8 cellular contexts compared by ENCODE assay signal in the genomic region with DNA sequence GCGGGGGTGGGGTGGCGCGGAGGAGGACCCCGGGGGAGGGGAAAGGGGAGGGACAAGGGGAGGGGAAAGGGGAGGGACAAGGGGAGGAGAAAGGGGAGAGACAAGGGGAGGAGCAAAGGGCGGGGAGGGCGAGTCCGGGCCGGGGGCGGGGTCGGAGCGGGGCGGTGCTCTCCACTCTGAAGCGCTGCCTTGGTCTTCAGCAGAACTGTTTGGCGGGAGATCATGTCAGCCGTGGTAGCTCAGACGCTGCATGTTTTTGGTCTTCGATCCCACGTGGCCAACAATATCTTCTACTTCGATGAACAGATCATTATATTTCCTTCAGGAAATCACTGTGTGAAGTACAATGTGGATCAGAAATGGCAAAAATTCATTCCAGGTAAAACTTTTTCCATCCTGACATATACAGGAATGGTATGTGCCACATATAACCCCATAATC. TPM values are rescaled to one million over a fixed set of nuclear protein-coding genes. Genes with fewer than 3 reads are reported as not detected.
DNase-seq lines count a peak whose midpoint lies in the region; ATAC-seq, FAIRE-seq and TF ChIP-seq lines count a peak whose summit lies in the region.

No MANE protein-coding gene starts in this region.

- H3K9me3 ChIP-seq in PC-9 (ENCODE audit: insufficient read depth, low read depth) (peaks cover 9% of the 10 kb centered on the region; the same call in 1 of the 2 replicates), neuronal stem cell (replicated peaks in 1 of 2; ENCODE audit: control insufficient read depth in 2 of 2, insufficient read depth in 1 of 2, low read depth in 1 of 2, low read length in 2 of 2) (no peaks in the 10 kb centered on the region)

- FAIRE-seq in frontal cortex (lab: Jason Lieb, UNC), result no peak

- no peak for TF ChIP-seq CTCF in PC-9 (conservative IDR thresholded peaks at IDR 0.05)

- peaks cover 41% of the 10 kb centered on the region for H3K79me2 ChIP-seq in PC-9 (ENCODE audit: low read depth)

- H2BK5ac ChIP-seq in neuronal stem cell (ENCODE audit: low read length), result no peak overlapping the region

- peak overlapping the region; percentile 90 for H3K4me2 ChIP-seq in PC-9
- peak overlapping the region; percentile 96 for H3K4me2 ChIP-seq in neuronal stem cell (ENCODE audit: insufficient read depth, low read length, poor library complexity, severe bottlenecking)

- POLR2A ChIA-PET in PC-9 (lab: Charles Lee; ENCODE audit: unreplicated experiment), result interaction anchor here (0.5 to 1.5 kb wide), 6 partner anchors 33 to 178 kb away, joined by 3 to 16 read pairs (median 6); no protein-coding TSS in a partner anchor

- H3K27ac ChIP-seq in PC-9 (no peak overlapping the region), neuronal stem cell (replicated peaks; ENCODE audit: low read length) (no peak overlapping the region)

- H3K9ac ChIP-seq in neuronal stem cell (ENCODE audit: low read depth, low read length, poor library complexity), result no peak overlapping the region

- BruUV-seq in PC-9 (replicated peaks; lab: Mats Ljungman, UMichigan), result no TSS peak

- H2BK120ac ChIP-seq in neuronal stem cell (ENCODE audit: low read depth, low read length), result no peak overlapping the region

- H3K27me3 ChIP-seq in PC-9 (ENCODE audit: insufficient read depth, low read depth), result no peaks in the 10 kb centered on the region
- H3K27me3 ChIP-seq in neuronal stem cell (ENCODE audit: control insufficient read depth in 3 of 3, insufficient read depth in 3 of 3, low read depth in 1 of 3, low read length in 3 of 3), result peaks cover 0 to 13% (median 0%) of the 10 kb centered on the region in 3 experiments

- peak; percentile 74 for DNase-seq in COR-L47 (lab: John Stamatoyannopoulos, UW)
- peak; percentile 84 for DNase-seq in KG1 (lab: John Stamatoyannopoulos, UW)
- DNase-seq in PC-9, result peak in 1 of 2 experiments; percentile 69
- DNase-seq in activated gamma-delta T cell treated with Interleukin-2 at 50 U/mL for 16 hours, result peak; percentile 85
- DNase-seq in frontal cortex (ENCODE audit: low spot score in 2 of 2), result peak; percentile 76 to 91
- DNase-seq in neuronal stem cell (ENCODE audit: low spot score), result peak; percentile 72
- peak; percentile 54 for DNase-seq in stromal cell of bone marrow (ENCODE audit: low read depth)

- H4K91ac ChIP-seq in neuronal stem cell (ENCODE audit: low read depth, low read length, poor library complexity), result no peak overlapping the region

- H3K18ac ChIP-seq in neuronal stem cell (ENCODE audit: low read length), result no peak overlapping the region

- peak; percentile 35 for ATAC-seq in GM21576 (IDR thresholded peaks at IDR 0.05; ENCODE audit: unreplicated experiment)

- WGBS in neuronal stem cell (ENCODE audit: extremely low coverage in 2 of 2, insufficient read length in 2 of 2, insufficient replicate concordance in 1 of 2), 2 donors, result no CpG with 5 or more reads among the region's 19 CpGs

- no peak overlapping the region for H2AK5ac ChIP-seq in neuronal stem cell (ENCODE audit: low read depth, low read length)

- no peak overlapping the region for H2BK15ac ChIP-seq in neuronal stem cell (ENCODE audit: low read length)

- CTCF ChIA-PET in PC-9 (lab: Charles Lee), result no interaction called here

- H2AFZ ChIP-seq in PC-9 (peak overlapping the region; percentile 97), neuronal stem cell (ENCODE audit: low read length) (peak overlapping the region; percentile 98)

- peaks cover 11% of the 10 kb centered on the region for H4K20me1 ChIP-seq in PC-9 (ENCODE audit: insufficient read depth)

- H2BK12ac ChIP-seq in neuronal stem cell (ENCODE audit: low read length), result no peak overlapping the region

- H3K36me3 ChIP-seq in PC-9 (ENCODE audit: low read depth), result peaks cover 31% of the 10 kb centered on the region
- peaks cover 10 to 35% of the 10 kb centered on the region in 2 donors for H3K36me3 ChIP-seq in neuronal stem cell (replicated peaks in 1 of 2; ENCODE audit: control insufficient read depth in 2 of 2, insufficient read depth in 2 of 2, low read length in 2 of 2)

- H3K23ac ChIP-seq in neuronal stem cell (ENCODE audit: low read depth, low read length, poor library complexity), result no peak overlapping the region

- H4K8ac ChIP-seq in neuronal stem cell (ENCODE audit: low read depth, low read length), result no peak overlapping the region

- no peaks in the 10 kb centered on the region for H3K9me2 ChIP-seq in PC-9 (ENCODE audit: insufficient read depth)

- no peak overlapping the region for H3K4ac ChIP-seq in neuronal stem cell (ENCODE audit: low read length)

- H3K79me1 ChIP-seq in neuronal stem cell (ENCODE audit: low read depth, low read length), result peaks cover 10% of the 10 kb centered on the region

- H3K4me3 ChIP-seq in PC-9 (peak overlapping the region; percentile 89), neuronal stem cell (ENCODE audit: low read length in 2 of 2) (peak overlapping the region; percentile 82 to 91)

- no peak overlapping the region for H3K14ac ChIP-seq in neuronal stem cell (ENCODE audit: low read length)

- H3F3A ChIP-seq in PC-9 (ENCODE audit: insufficient read depth, low read depth), result peaks cover 10% of the 10 kb centered on the region; the same call in 1 of the 2 replicates

- intact Hi-C loops in PC-9 (cut with micrococcal nuclease; ENCODE audit: unreplicated experiment), result loop anchor here (1.0 kb wide), 1 partner anchor 35 kb away; no protein-coding TSS in a partner anchor

- peaks cover 15% of the 10 kb centered on the region; the same call in 1 of the 2 replicates for H3K4me1 ChIP-seq in PC-9 (replicated peaks; ENCODE audit: insufficient read depth)
- H3K4me1 ChIP-seq in neuronal stem cell (ENCODE audit: control insufficient read depth in 2 of 2, insufficient read depth in 1 of 2, low read depth in 1 of 2, low read length in 2 of 2), result peaks cover 2 to 8% of the 10 kb centered on the region in 2 donors

RNA-seq across cellular contexts. Expression of a gene that starts 0.4 kb away (rescaled TPM):
- total RNA-seq in PC-9 (2021) (1.6 and 1.7 TPM in 2 replicates), frontal cortex (0.82 TPM)
- polyA plus RNA-seq in neuronal stem cell (2013, experiment 1 of 2), result 0.66 TPM
- polyA plus RNA-seq in neuronal stem cell (2013, experiment 2 of 2), result 0.47 TPM

RNA-seq across cellular contexts. Expression of a gene that starts 0.5 kb away (rescaled TPM):
- total RNA-seq in PC-9 (2021), result 151 and 153 TPM in 2 replicates
- total RNA-seq in frontal cortex, result 57.5 TPM
- polyA plus RNA-seq in neuronal stem cell (2013, experiment 1 of 2), result 50.5 TPM
- polyA plus RNA-seq in neuronal stem cell (2013, experiment 2 of 2), result 50.6 TPM
